8 cellular contexts compared by ENCODE assay signal in the genomic region with DNA sequence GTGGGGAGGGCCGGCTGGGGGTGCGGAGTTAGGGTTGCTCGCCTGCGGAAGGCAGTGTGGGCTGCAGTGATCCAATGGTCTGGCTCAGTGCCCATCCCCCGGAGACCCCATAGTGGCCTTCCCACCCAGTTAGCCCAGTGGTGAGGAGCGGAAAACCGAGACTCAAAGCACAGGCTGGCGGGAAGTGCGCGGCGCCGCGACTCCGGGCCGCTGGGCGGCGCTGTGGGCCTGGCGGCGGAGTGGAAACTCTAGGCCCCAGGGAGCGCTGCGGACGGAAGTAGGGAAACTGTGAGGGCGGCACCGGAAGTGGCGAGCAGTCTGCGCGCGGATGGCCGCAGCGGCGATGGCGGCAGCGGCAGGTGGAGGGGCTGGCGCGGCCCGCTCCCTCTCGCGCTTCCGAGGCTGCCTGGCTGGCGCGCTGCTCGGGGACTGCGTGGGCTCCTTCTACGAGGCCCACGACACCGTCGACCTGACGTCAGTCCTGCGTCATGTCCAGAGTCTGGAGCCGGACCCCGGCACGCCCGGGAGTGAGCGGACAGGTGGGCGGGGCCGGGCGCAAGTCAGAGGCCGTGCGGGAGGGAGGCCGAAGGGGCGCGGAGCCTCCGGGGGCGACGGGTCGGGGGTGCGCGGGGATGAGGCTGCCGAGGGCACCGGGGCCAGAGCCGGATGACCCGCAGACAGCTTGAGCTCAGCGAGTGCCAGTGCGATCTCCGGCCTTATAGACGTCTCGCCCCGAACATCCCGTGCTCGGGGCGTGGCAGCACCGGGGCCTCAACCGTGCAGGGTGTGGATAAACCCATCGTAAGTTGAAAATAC.
A peak's percentile ranks its signal among the peaks of the same experiment; 100 is the strongest.
DNase-seq lines count a peak whose midpoint lies in the region; ATAC-seq lines count a peak whose summit lies in the region.

A gene with protein sequence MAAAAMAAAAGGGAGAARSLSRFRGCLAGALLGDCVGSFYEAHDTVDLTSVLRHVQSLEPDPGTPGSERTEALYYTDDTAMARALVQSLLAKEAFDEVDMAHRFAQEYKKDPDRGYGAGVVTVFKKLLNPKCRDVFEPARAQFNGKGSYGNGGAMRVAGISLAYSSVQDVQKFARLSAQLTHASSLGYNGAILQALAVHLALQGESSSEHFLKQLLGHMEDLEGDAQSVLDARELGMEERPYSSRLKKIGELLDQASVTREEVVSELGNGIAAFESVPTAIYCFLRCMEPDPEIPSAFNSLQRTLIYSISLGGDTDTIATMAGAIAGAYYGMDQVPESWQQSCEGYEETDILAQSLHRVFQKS (plus strand): TSS at position 316 of the 816 bp plus-strand sequence. CDS start 13 bp downstream, at position 329.

- ATAC-seq in GM19023 (IDR thresholded peaks at IDR 0.05; ENCODE audit: unreplicated experiment) (peak; percentile 76), HG03196 (IDR thresholded peaks at IDR 0.05; ENCODE audit: unreplicated experiment) (peak; percentile 71)

- H3K27ac ChIP-seq in caudate nucleus (ENCODE audit: low read depth, low read length), result peak within 1 kb of the TSS; percentile 91

- peak; percentile 96 for DNase-seq in AG20443 (ENCODE audit: low spot score)
- DNase-seq in NCI-H226, result peak; percentile 82
- peak; percentile 76 to 83 (median 80) for DNase-seq in activated CD4-positive, CD25-positive, alpha-beta regulatory T cell (lab: John Stamatoyannopoulos, UW)
- peak in 57 of 61 donors; percentile 39 to 91 (median 81) for DNase-seq in caudate nucleus (lab: John Stamatoyannopoulos, UW)
- peak; percentile 92 for DNase-seq in iris pigment epithelial cell (ENCODE audit: low read depth)
- DNase-seq in stimulated activated CD4-positive, alpha-beta T cell treated with anti-CD3 and anti-CD28 coated beads, Interleukin-12 subunit alpha, Interleukin-12 subunit beta, amount 100 ng/mL, for 24 hours (ENCODE audit: low read depth in 2 of 2), result peak; percentile 79 to 89

Comparison
In these comparisons a context has a peak if more than half of its experiments do, and no peak if none do; other contexts are left out.
1. Peak in every context shown above with its lines: DNase-seq, ATAC-seq and H3K27ac ChIP-seq.